In genomic region chr7:23931633-23932032, GRCh38 we compare ENCODE assay signal across 1 cellular context.
TF ChIP-seq lines count a peak whose summit lies in the region.

No MANE protein-coding gene starts in this region.

TF ChIP-seq in H1, 55 proteins besides CTCF, POLR2A, EP300 and RAD21:
- TF ChIP-seq SRF (IDR thresholded peaks at IDR 0.05; ENCODE audit: low read depth, low read length) = no peak
- no peak for TF ChIP-seq TCF12 (IDR thresholded peaks at IDR 0.05; ENCODE audit: low read depth, low read length)
- TF ChIP-seq CREB1 (IDR thresholded peaks at IDR 0.05) = no peak
- no peak for TF ChIP-seq HDAC2 (IDR thresholded peaks at IDR 0.05; ENCODE audit: borderline replicate concordance in 1 of 2, low read depth in 2 of 2, low read length in 2 of 2)
- TF ChIP-seq GABPA (IDR thresholded peaks at IDR 0.05; ENCODE audit: borderline replicate concordance, insufficient read depth, low read length) = no peak
- TF ChIP-seq BCL11A (IDR thresholded peaks at IDR 0.05; ENCODE audit: low read depth in 2 of 2, low read length in 2 of 2) = no peak
- no peak for TF ChIP-seq KDM5A (IDR thresholded peaks at IDR 0.05; ENCODE audit: low read length)
- TF ChIP-seq FOSL1 (IDR thresholded peaks at IDR 0.05; ENCODE audit: insufficient read depth, low read depth, low read length) = no peak
- TF ChIP-seq SP4 (IDR thresholded peaks at IDR 0.05; ENCODE audit: low read length) = no peak
- TF ChIP-seq KDM4A (IDR thresholded peaks at IDR 0.05; ENCODE audit: low read depth, low read length, severe bottlenecking) = no peak
- no peak for TF ChIP-seq POU5F1 (IDR thresholded peaks at IDR 0.05; ENCODE audit: low read depth, low read length)
- TF ChIP-seq RXRA (IDR thresholded peaks at IDR 0.05; ENCODE audit: insufficient read depth, low read depth, low read length) = no peak
- no peak for TF ChIP-seq EZH2 (IDR thresholded peaks at IDR 0.05; ENCODE audit: low read depth, low read length, severe bottlenecking)
- TF ChIP-seq, protein P1, sequence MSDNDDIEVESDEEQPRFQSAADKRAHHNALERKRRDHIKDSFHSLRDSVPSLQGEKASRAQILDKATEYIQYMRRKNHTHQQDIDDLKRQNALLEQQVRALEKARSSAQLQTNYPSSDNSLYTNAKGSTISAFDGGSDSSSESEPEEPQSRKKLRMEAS (IDR thresholded peaks at IDR 0.05) = no peak
- no peak for TF ChIP-seq ATF2 (IDR thresholded peaks at IDR 0.05; ENCODE audit: low read length)
- no peak for TF ChIP-seq E2F6 (IDR thresholded peaks at IDR 0.05)
- no peak for TF ChIP-seq NANOG (IDR thresholded peaks at IDR 0.05; ENCODE audit: insufficient read depth, low read depth, low read length, poor library complexity, severe bottlenecking)
- TF ChIP-seq BRCA1 (IDR thresholded peaks at IDR 0.05; ENCODE audit: low read depth, low read length) = no peak
- no peak for TF ChIP-seq ATF3 (IDR thresholded peaks at IDR 0.05; ENCODE audit: insufficient read depth, low read depth, low read length)
